20 cellular contexts compared by ENCODE assay signal in genomic region chr22:17444204-17444504, GRCh38.
DNase-seq lines count a peak whose midpoint lies in the region; ATAC-seq lines count a peak whose summit lies in the region.
"Had no signal": no experiment of that assay in that cellular context is flagged by ENCODE, and none has a peak within 500 bp of the region (broad histone marks: within the 10 kb centered on the region; RNA-seq: fewer than 3 reads in every experiment).

No MANE protein-coding gene starts in this region.

- no peak overlapping the region for H3K4me3 ChIP-seq in mesendoderm (ENCODE audit: low read length)
- peak overlapping the region; percentile 70 to 79 (median 71) for H3K4me3 ChIP-seq in skeletal muscle tissue (ENCODE audit: low read length in 3 of 3)
- H3K4me3 ChIP-seq: GM23248 had no signal

- no peak overlapping the region for H2BK5ac ChIP-seq in mesendoderm (ENCODE audit: low read length)

- no peak overlapping the region for H2AK5ac ChIP-seq in mesendoderm (ENCODE audit: low read length)

- no peak overlapping the region for H4K5ac ChIP-seq in mesendoderm (ENCODE audit: low read length)

- peaks cover 11% of the 10 kb centered on the region for H3K79me1 ChIP-seq in mesendoderm (ENCODE audit: low read length)

- H2BK120ac ChIP-seq in mesendoderm (ENCODE audit: low read depth, low read length) = no peak overlapping the region

- H3K36me3 ChIP-seq in mesendoderm (ENCODE audit: control insufficient read depth, insufficient read depth, low read length) (no peaks in the 10 kb centered on the region), skeletal muscle tissue (ENCODE audit: control insufficient read depth in 3 of 3, insufficient read depth in 3 of 3, low read length in 3 of 3) (no peaks in the 10 kb centered on the region)
- H3K36me3 ChIP-seq: BE2C had no signal

- H3K79me2 ChIP-seq in mesendoderm (ENCODE audit: control insufficient read depth, insufficient read depth, low read length) = peaks cover 56% of the 10 kb centered on the region

- H4K8ac ChIP-seq in mesendoderm (ENCODE audit: low read depth, low read length) = no peak overlapping the region

- no peak overlapping the region for H3K4me2 ChIP-seq in mesendoderm (ENCODE audit: low read length)

- H2BK15ac ChIP-seq in mesendoderm (replicated peaks; ENCODE audit: low read depth) = no peak overlapping the region

- peak overlapping the region; percentile 0 for H3K18ac ChIP-seq in mesendoderm (ENCODE audit: low read length)

- no peaks in the 10 kb centered on the region for H3K27me3 ChIP-seq in mesendoderm (ENCODE audit: insufficient read depth, low read length, poor library complexity)
- no peaks in the 10 kb centered on the region for H3K27me3 ChIP-seq in skeletal muscle tissue (ENCODE audit: control insufficient read depth in 3 of 3, insufficient read depth in 3 of 3, low read length in 3 of 3)

- H3K9me3 ChIP-seq in skeletal muscle tissue (ENCODE audit: control insufficient read depth in 3 of 3, low read length in 3 of 3) = no peaks in the 10 kb centered on the region
- H3K9me3 ChIP-seq: BE2C had no signal

- WGBS in mesendoderm (ENCODE audit: extremely low coverage, insufficient coverage, low lambda C conversion rate) = no CpG with 5 or more reads among the region's 6 CpGs

- no peak overlapping the region for H3K56ac ChIP-seq in mesendoderm (ENCODE audit: low read length)

- no peak overlapping the region for H3K4ac ChIP-seq in mesendoderm (ENCODE audit: low read depth, low read length)

- H3K9ac ChIP-seq in mesendoderm (ENCODE audit: low read length) (no peak overlapping the region), skeletal muscle tissue (ENCODE audit: low read depth in 1 of 3, low read length in 3 of 3) (peak overlapping the region; percentile 72 to 91 (median 73))
- H3K9ac ChIP-seq: GM23248 had no signal

- H3K23ac ChIP-seq in mesendoderm (ENCODE audit: low read length) = no peak overlapping the region

- H3K4me1 ChIP-seq in mesendoderm (ENCODE audit: control insufficient read depth, low read depth, low read length) (peaks cover 11% of the 10 kb centered on the region), skeletal muscle tissue (ENCODE audit: control insufficient read depth in 3 of 3, insufficient read depth in 3 of 3, low read length in 3 of 3) (peaks cover 7 to 18% (median 11%) of the 10 kb centered on the region in 3 donors)
- H3K4me1 ChIP-seq: BE2C had no signal

- H3K27ac ChIP-seq in mesendoderm (ENCODE audit: low read depth, low read length) (peak overlapping the region; percentile 83), skeletal muscle tissue (ENCODE audit: low read depth, low read length) (peak overlapping the region; percentile 93)
- H3K27ac ChIP-seq: 22Rv1, GM23248 had no signal

- DNase-seq in NCI-H2107 treated with DMSO at 0.1 percent for 48 hours (lab: John Stamatoyannopoulos, UW; ENCODE audit: unreplicated experiment) (peak; percentile 40), NCI-H2107 (lab: John Stamatoyannopoulos, UW) (no peak), cerebellum (ENCODE audit: low spot score) (peak; percentile 50), mesendoderm (no peak), foreskin melanocyte (no peak)
- DNase-seq in central memory CD4-positive, alpha-beta T cell = no peak
- DNase-seq: BE2C; CD8-positive, alpha-beta T cell; GF-D8; GM23248; NCI-H1092 treated with DMSO at 0.1 percent for 48 hours; NCI-H2081 treated with DMSO at 0.1 percent for 48 hours; NCI-H345; NCI-H526; NK-92 treated with Interleukin-12 subunit alpha and Interleukin-12 subunit beta, amount 100 ng/mL, for 24 hours; RPMI8226; SIG-M5 had no signal

- no peak for ATAC-seq in HG03469 (IDR thresholded peaks at IDR 0.05; ENCODE audit: unreplicated experiment)
- ATAC-seq: CD8-positive, alpha-beta T cell had no signal

Comparison
In these comparisons a context has a peak if more than half of its experiments do, and no peak if none do; other contexts are left out.
1. DNase-seq: peak in NCI-H2107 treated with DMSO at 0.1 percent for 48 hours (single experiment) and cerebellum (single experiment); none in NCI-H2107 (single experiment), mesendoderm (single experiment), foreskin melanocyte (single experiment) and central memory CD4-positive, alpha-beta T cell (single experiment).